ENCODE assay signal across 1 cellular context in genomic region chr4:77920371-77920770, GRCh38.
TF ChIP-seq lines count a peak whose summit lies in the region.

No MANE protein-coding gene starts in this region.

TF ChIP-seq in A549, 52 proteins besides CTCF, POLR2A, EP300 and RAD21:
- TF ChIP-seq HEYL (CRISPR knock-in tag; IDR thresholded peaks at IDR 0.05) (no peak), CBX2 (IDR thresholded peaks at IDR 0.05; ENCODE audit: borderline replicate concordance, low read depth) (no peak), MAZ (IDR thresholded peaks at IDR 0.05; ENCODE audit: borderline replicate concordance, low read depth, low read length) (no peak), TP53 (CRISPR knock-in tag; IDR thresholded peaks at IDR 0.05) (no peak), E2F6 (IDR thresholded peaks at IDR 0.05; ENCODE audit: borderline replicate concordance, low read depth) (no peak), HMGXB4 (CRISPR knock-in tag; IDR thresholded peaks at IDR 0.05; ENCODE audit: borderline replicate concordance) (no peak), SMC3 (IDR thresholded peaks at IDR 0.05) (no peak), HOXB13 (CRISPR knock-in tag; IDR thresholded peaks at IDR 0.05; ENCODE audit: low read depth) (no peak), JUNB (IDR thresholded peaks at IDR 0.05) (no peak), REST (IDR thresholded peaks at IDR 0.05) (no peak), ESRRA (IDR thresholded peaks at IDR 0.05; ENCODE audit: borderline replicate concordance, low read length) (no peak), FOXS1 (CRISPR knock-in tag; IDR thresholded peaks at IDR 0.05) (no peak), NPAS2 (CRISPR knock-in tag; IDR thresholded peaks at IDR 0.05; ENCODE audit: borderline replicate concordance) (no peak)
